Comparison of ENCODE assay signal across 8 cellular contexts in the genomic region with DNA sequence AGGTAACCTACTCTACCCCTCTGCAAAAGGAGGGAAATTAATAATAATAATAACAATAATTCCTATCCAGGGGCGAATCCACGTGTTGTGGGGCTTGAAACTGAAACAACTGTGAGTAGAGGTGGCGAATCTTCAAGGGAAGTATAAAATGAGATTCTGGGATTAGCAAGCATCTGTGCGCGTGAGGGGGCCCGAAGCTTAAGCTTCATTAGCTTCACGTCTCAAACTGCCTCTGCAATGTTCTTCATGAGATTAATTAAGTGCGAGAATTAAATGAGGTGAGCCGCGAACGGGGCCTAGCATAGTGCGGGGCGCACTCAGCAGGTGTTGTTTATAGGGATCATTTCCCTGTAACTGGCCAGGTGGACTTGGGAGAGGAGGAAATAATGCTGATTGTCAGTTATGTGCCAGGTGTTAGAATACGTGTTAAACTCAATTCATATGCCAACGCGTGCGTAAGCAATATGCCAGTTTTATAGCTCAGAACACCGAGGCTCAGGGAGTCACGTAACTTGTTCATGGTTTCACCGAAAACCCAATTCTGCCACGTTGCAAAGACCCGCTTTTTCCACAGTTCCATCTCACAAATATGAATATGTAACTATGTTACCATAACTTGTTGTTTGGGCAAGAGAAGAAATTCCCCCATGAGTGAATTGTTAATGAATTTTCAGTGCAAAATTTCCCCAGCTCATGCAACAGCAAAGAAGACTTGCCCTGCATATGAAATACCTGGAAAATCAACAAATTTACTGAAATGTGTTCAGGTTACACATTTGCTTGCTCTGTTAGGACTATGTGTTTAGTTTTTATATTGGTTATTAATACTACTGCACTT. TPM values are rescaled to one million over a fixed set of nuclear protein-coding genes. Genes with fewer than 3 reads are reported as not detected.
A peak's percentile ranks its signal among the peaks of the same experiment; 100 is the strongest.
DNase-seq lines count a peak whose midpoint lies in the region; ATAC-seq, FAIRE-seq and TF ChIP-seq lines count a peak whose summit lies in the region.

No MANE protein-coding gene starts in this region.

- TF ChIP-seq POLR2A in GM12878 (IDR thresholded peaks at IDR 0.05; ENCODE audit: low read depth, low read length): no peak

- no peak for FAIRE-seq in GM12878 (lab: Jason Lieb, UNC)

- H2BK5ac ChIP-seq in mesenchymal stem cell (ENCODE audit: low read depth, low read length, poor library complexity, severe bottlenecking): no peak overlapping the region

- H3K14ac ChIP-seq in mesenchymal stem cell (ENCODE audit: low read length in 2 of 2): no peak overlapping the region

- peaks cover 20% of the 10 kb centered on the region for H3K79me2 ChIP-seq in GM12878 (ENCODE audit: control insufficient read depth, insufficient read depth, low read length)

- SMC1A ChIA-PET in GM12878 (lab: Charles Lee; ENCODE audit: uncharacterized antibody, unreplicated experiment): interaction anchor here (0.6 to 4.7 kb wide), 17 partner anchors 8 to 282 kb away, joined by 3 to 54 read pairs (median 4); partner anchors contain the start of gene SF3B5

- intact Hi-C loops in GM12878 (cut with micrococcal nuclease; ENCODE audit: unreplicated experiment) (loop anchor here (1.0 to 5.0 kb wide), 3 partner anchors 30 to 613 kb away; partner anchors contain the start of genes ADAT2, PEX3 and SF3B5), aorta (cut with DNase I) (no loop called here)

- H3K36me3 ChIP-seq in GM12878 (ENCODE audit: control insufficient read depth in 2 of 2, insufficient read depth in 2 of 2, low read length in 1 of 2) (no peaks in the 10 kb centered on the region), mesenchymal stem cell (ENCODE audit: control insufficient read depth in 1 of 2, insufficient read depth in 2 of 2, low read depth in 1 of 2, low read length in 2 of 2) (peaks cover 0 to 6% of the 10 kb centered on the region in 2 experiments), aorta (ENCODE audit: control insufficient read depth in 1 of 2, insufficient read depth in 2 of 2, low read length in 1 of 2) (no peaks in the 10 kb centered on the region)

- H3K9me3 ChIP-seq in GM12878 (replicated peaks; ENCODE audit: control insufficient read depth, insufficient read depth, low read length) (no peaks in the 10 kb centered on the region; the same call in 1 of the 3 replicates), mesenchymal stem cell (ENCODE audit: control insufficient read depth, low read length) (no peaks in the 10 kb centered on the region), aorta (ENCODE audit: control insufficient read depth, low read length) (no peaks in the 10 kb centered on the region)

- no peak overlapping the region for H2AK5ac ChIP-seq in mesenchymal stem cell (ENCODE audit: low read length, severe bottlenecking)

- H2AFZ ChIP-seq in GM12878 (ENCODE audit: control insufficient read depth, low read depth, low read length) (peak overlapping the region; percentile 86), mesenchymal stem cell (ENCODE audit: low read depth, low read length) (no peak overlapping the region)

- no peak for TF ChIP-seq RAD21 in GM12878 (IDR thresholded peaks at IDR 0.05; ENCODE audit: insufficient read depth, low read depth, low read length)

- H3K27ac Mint-ChIP-seq in activated CD8-positive, alpha-beta memory T cell treated with anti-CD3 and anti-CD28 coated beads, Interleukin-2, amount 10 ng/mL, durations not matched to agents 7 days and 5 days: peak overlapping the region; percentile 91

- H3K23ac ChIP-seq in mesenchymal stem cell (ENCODE audit: low read length in 2 of 2): no peak overlapping the region

- POLR2A ChIA-PET in GM12878 (lab: Charles Lee): interaction anchor here (0.6 to 5.7 kb wide), 15 partner anchors 8 to 1747 kb away, joined by 3 to 47 read pairs (median 4); partner anchors contain the start of gene SF3B5

- TSS peak; percentile 90 for BruUV-seq in GM12878 (replicated peaks; lab: Mats Ljungman, UMichigan)

- H3K36me3 Mint-ChIP-seq in activated CD8-positive, alpha-beta memory T cell treated with anti-CD3 and anti-CD28 coated beads, Interleukin-2, amount 10 ng/mL, durations not matched to agents 7 days and 5 days: peaks cover 7% of the 10 kb centered on the region

- peak in 1 of 2 experiments; percentile 64; a peak in 2 of 4 replicates for TF ChIP-seq EP300 in GM12878 (IDR thresholded peaks at IDR 0.05; ENCODE audit: borderline replicate concordance in 1 of 2, control insufficient read depth in 1 of 2, low read depth in 2 of 2, low read length in 2 of 2)

- H4K8ac ChIP-seq in mesenchymal stem cell (ENCODE audit: low read length): no peak overlapping the region

- DNase-seq in activated CD8-positive, alpha-beta memory T cell treated with anti-CD3 and anti-CD28 coated beads, Interleukin-2, amount 10 ng/mL, durations not matched to agents 7 days and 5 days: no peak
- DNase-seq in activated CD8-positive, alpha-beta memory T cell treated with anti-CD3 and anti-CD28 coated beads, Interleukin-2, amount 50 U/mL, for 48 hours: no peak
- DNase-seq in NCI-H1417 (lab: John Stamatoyannopoulos, UW) (peak; percentile 1 to 85 (median 79)), GM12878 (ENCODE audit: low read depth, low spot score) (peak; percentile 44), mesenchymal stem cell (peak; percentile 15), aorta (no peak), NCI-H2227 treated with DMSO at 0.1 percent for 48 hours (lab: John Stamatoyannopoulos, UW) (no peak), mucosa of gallbladder (ENCODE audit: low spot score) (no peak)

- no peak overlapping the region for H2BK12ac ChIP-seq in mesenchymal stem cell (ENCODE audit: low read length in 2 of 2)

- in situ Hi-C loops in GM12878 (cut with MboI): no loop called here

- no peak for TF ChIP-seq CTCF in GM12878 (IDR thresholded peaks at IDR 0.05 in 2 of 3, conservative IDR thresholded peaks at IDR 0.05 in 1 of 3; ENCODE audit: control insufficient read depth in 2 of 3, extremely low read depth in 1 of 3, insufficient read depth in 1 of 3, low read depth in 3 of 3, low read length in 3 of 3)

- H3K4ac ChIP-seq in mesenchymal stem cell (ENCODE audit: low read depth in 1 of 2, low read length in 2 of 2): no peak overlapping the region

- no peak overlapping the region for H2BK120ac ChIP-seq in mesenchymal stem cell (ENCODE audit: low read depth, low read length)

- no peak overlapping the region for H4K91ac ChIP-seq in mesenchymal stem cell (ENCODE audit: low read length)

- H3K4me2 ChIP-seq in GM12878 (ENCODE audit: control insufficient read depth, insufficient read depth) (peak overlapping the region; percentile 77), mesenchymal stem cell (ENCODE audit: low read length, poor library complexity, severe bottlenecking) (peak overlapping the region; percentile 99)

- H3K9ac ChIP-seq in GM12878 (ENCODE audit: control insufficient read depth, insufficient read depth, low read length): peak overlapping the region; percentile 93
- peak overlapping the region; percentile 53 for H3K9ac ChIP-seq in mesenchymal stem cell (ENCODE audit: low read length)

- 1% methylated on average over 22 of the region's 22 CpGs for WGBS in GM12878 (ENCODE audit: insufficient coverage, insufficient replicate concordance, low lambda C conversion rate, missing lambda C conversion rate)
- WGBS in mesenchymal stem cell: 24% methylated on average over 18 of the region's 22 CpGs
- WGBS in aorta, 2 donors: 24 to 26% methylated on average over 22 of the region's 22 CpGs

- no peak overlapping the region for H3K18ac ChIP-seq in mesenchymal stem cell (ENCODE audit: low read depth in 1 of 2, low read length in 2 of 2)

- H3K27me3 ChIP-seq in GM12878 (replicated peaks in 1 of 2; ENCODE audit: control insufficient read depth in 2 of 2, insufficient read depth in 2 of 2, low read length in 1 of 2) (no peaks in the 10 kb centered on the region), mesenchymal stem cell (ENCODE audit: control insufficient read depth in 1 of 2, insufficient read depth in 1 of 2, low read length in 2 of 2) (peaks cover 40 to 50% of the 10 kb centered on the region in 2 experiments), aorta (ENCODE audit: control insufficient read depth in 1 of 2, insufficient read depth in 2 of 2, low read length in 1 of 2) (no peaks in the 10 kb centered on the region)

- no peak overlapping the region for H2BK15ac ChIP-seq in mesenchymal stem cell (ENCODE audit: low read depth, poor library complexity, severe bottlenecking)

- ATAC-seq in activated CD8-positive, alpha-beta memory T cell treated with anti-CD3 and anti-CD28 coated beads, Interleukin-2, amount 10 ng/mL, durations not matched to agents 7 days and 5 days: no peak
- ATAC-seq in GM12878 (peak; percentile 9), aorta (ENCODE audit: low FRiP score) (no peak)

- H3K4me3 ChIP-seq in GM12878: peak overlapping the region; percentile 85
- H3K4me3 ChIP-seq in mesenchymal stem cell (ENCODE audit: insufficient read depth in 1 of 2, low read depth in 1 of 2, low read length in 2 of 2): peak overlapping the region; percentile 76 to 83
- H3K4me3 ChIP-seq in aorta (ENCODE audit: low read length in 2 of 2): peak overlapping the region; percentile 73 to 91

- H3K9me3 Mint-ChIP-seq in activated CD8-positive, alpha-beta memory T cell treated with anti-CD3 and anti-CD28 coated beads, Interleukin-2, amount 10 ng/mL, durations not matched to agents 7 days and 5 days (ENCODE audit: low read depth): no peaks in the 10 kb centered on the region

- H4K20me1 ChIP-seq in GM12878 (ENCODE audit: control insufficient read depth, insufficient read depth): no peaks in the 10 kb centered on the region

- RAD21 ChIA-PET in GM12878 (lab: Charles Lee; ENCODE audit: unreplicated experiment): interaction anchor here (0.7 to 4.4 kb wide), 19 partner anchors 9 to 489 kb away, joined by 3 to 36 read pairs (median 4); partner anchors contain the start of genes LTV1 and STX11

- H3K4me1 ChIP-seq in GM12878 (ENCODE audit: control insufficient read depth, insufficient read depth, low read length): peaks cover 10% of the 10 kb centered on the region
- H3K4me1 ChIP-seq in mesenchymal stem cell (ENCODE audit: control insufficient read depth, insufficient read depth, low read depth, low read length): peaks cover 17% of the 10 kb centered on the region
- H3K4me1 ChIP-seq in aorta (ENCODE audit: control insufficient read depth in 1 of 2, insufficient read depth in 2 of 2, low read length in 2 of 2): no peaks in the 10 kb centered on the region

- H3K4me1 Mint-ChIP-seq in activated CD8-positive, alpha-beta memory T cell treated with anti-CD3 and anti-CD28 coated beads, Interleukin-2, amount 10 ng/mL, durations not matched to agents 7 days and 5 days: peaks cover 46% of the 10 kb centered on the region

- H3K27me3 Mint-ChIP-seq in activated CD8-positive, alpha-beta memory T cell treated with anti-CD3 and anti-CD28 coated beads, Interleukin-2, amount 10 ng/mL, durations not matched to agents 7 days and 5 days: peaks cover 2% of the 10 kb centered on the region

- H3K27ac ChIP-seq in GM12878 (ENCODE audit: control insufficient read depth, insufficient read depth) (peak overlapping the region; percentile 94), mesenchymal stem cell (ENCODE audit: low read length, poor library complexity, severe bottlenecking) (no peak overlapping the region), aorta (ENCODE audit: low read depth in 1 of 2, low read length in 2 of 2) (no peak overlapping the region)

- CTCF ChIA-PET in activated CD8-positive, alpha-beta memory T cell treated with anti-CD3 and anti-CD28 coated beads, Interleukin-2, amount 10 ng/mL, durations not matched to agents 7 days and 5 days (lab: Charles Lee): interaction anchor here (1.1 to 2.9 kb wide), 6 partner anchors 10 to 123 kb away, joined by 3 to 18 read pairs (median 10); partner anchors contain the start of gene SF3B5
- CTCF ChIA-PET in GM12878 (lab: Yijun Ruan, JAX): interaction anchor here (0.6 to 3.8 kb wide), 14 partner anchors 10 to 154 kb away, joined by 3 to 17 read pairs (median 6); partner anchors contain the start of gene SF3B5

- peak overlapping the region; percentile 86 for H3K4me3 Mint-ChIP-seq in activated CD8-positive, alpha-beta memory T cell treated with anti-CD3 and anti-CD28 coated beads, Interleukin-2, amount 10 ng/mL, durations not matched to agents 7 days and 5 days

- no peaks in the 10 kb centered on the region for H3K79me1 ChIP-seq in mesenchymal stem cell (replicated peaks; ENCODE audit: low read length, poor library complexity, severe bottlenecking)

RNA-seq across cellular contexts. Expression of gene SF3B5, which starts 30.3 kb away (rescaled TPM):
- total RNA-seq in activated CD8-positive, alpha-beta memory T cell treated with anti-CD3 and anti-CD28 coated beads, Interleukin-2, amount 10 ng/mL, durations not matched to agents 7 days and 5 days: 100 to 1,000 TPM; 151 to 176 TPM
- 22.1 and 31.4 TPM in 2 replicates for total RNA-seq in GM12878 (2013; cell fraction: nucleolus; rRNA removed)
- total RNA-seq in GM12878 (2014; rRNA removed) (275 and 288 TPM in 2 replicates), GM12878 (2014; rRNA removed; fragmentation: Illumina TruSeq; extraction: Trizol) (208 and 220 TPM in 2 replicates), GM12878 (2021) (259 and 261 TPM in 2 replicates), aorta (10 to 100 TPM; 75.2 to 82.4 TPM), mucosa of gallbladder (124 TPM)
- polyA plus RNA-seq in GM12878 (2011; ENCODE audit: low read depth): 210 TPM
- polyA plus RNA-seq in GM12878 (2011; rRNA removed) (131 and 269 TPM in 2 replicates), GM12878 (2014; fragmentation: Illumina TruSeq; extraction: Trizol) (107 and 336 TPM in 2 replicates), GM12878 (2014; fragmentation: Nextera tagmentation; extraction: Ambion mirVana) (100 to 1,000 TPM; 700 to 864 TPM), GM12878 (2014; rRNA removed) (346 and 373 TPM in 2 replicates), GM12878 (2016; fragmentation: Nextera tagmentation; extraction: Ambion mirVana) (100 to 1,000 TPM; 423 to 467 TPM), aorta (100 to 1,000 TPM; 152 to 183 TPM)
- 502 and 575 TPM in 2 replicates for polyA plus RNA-seq in GM12878 (2011; cell fraction: cytosol; rRNA removed)
- polyA plus RNA-seq in GM12878 (2011; cell fraction: nucleus; rRNA removed): 221 and 222 TPM in 2 replicates
- 198 and 217 TPM in 2 replicates for polyA plus RNA-seq in GM12878 (2012)
- 145 and 211 TPM in 2 replicates for polyA minus RNA-seq in GM12878 (2011; rRNA and poly(A)+ RNA removed)
- polyA minus RNA-seq in GM12878 (2011; cell fraction: cytosol; rRNA and poly(A)+ RNA removed): 58.7 and 78.2 TPM in 2 replicates
- 61.8 and 82.0 TPM in 2 replicates for polyA minus RNA-seq in GM12878 (2011; cell fraction: nucleus; rRNA and poly(A)+ RNA removed)
- polyA plus RNA-seq in mesenchymal stem cell (2013, experiment 1 of 2): 218 TPM
- polyA plus RNA-seq in mesenchymal stem cell (2013, experiment 2 of 2): 215 TPM

RNA-seq across cellular contexts. Expression of gene PLAGL1, which starts 57.0 kb away (rescaled TPM):
- 10 to 100 TPM; 14.7 to 23.0 TPM for total RNA-seq in activated CD8-positive, alpha-beta memory T cell treated with anti-CD3 and anti-CD28 coated beads, Interleukin-2, amount 10 ng/mL, durations not matched to agents 7 days and 5 days
- 56.9 and 63.3 TPM in 2 replicates for total RNA-seq in GM12878 (2013; cell fraction: nucleolus; rRNA removed)
- 3.3 and 5.4 TPM in 2 replicates for total RNA-seq in GM12878 (2014; rRNA removed)
- 3.7 and 4.1 TPM in 2 replicates for total RNA-seq in GM12878 (2014; rRNA removed; fragmentation: Illumina TruSeq; extraction: Trizol)
- 7.5 and 8.5 TPM in 2 replicates for total RNA-seq in GM12878 (2021)
- 9.9 TPM for polyA plus RNA-seq in GM12878 (2011; ENCODE audit: low read depth)
- 16.6 and 19.1 TPM in 2 replicates for polyA plus RNA-seq in GM12878 (2011; rRNA removed)
- polyA plus RNA-seq in GM12878 (2011; cell fraction: cytosol; rRNA removed): 14.1 and 15.7 TPM in 2 replicates
- 64.4 and 82.1 TPM in 2 replicates for polyA plus RNA-seq in GM12878 (2011; cell fraction: nucleus; rRNA removed)
- polyA plus RNA-seq in GM12878 (2012): 11.5 and 14.1 TPM in 2 replicates
- polyA plus RNA-seq in GM12878 (2014; fragmentation: Illumina TruSeq; extraction: Trizol): 6.4 and 8.8 TPM in 2 replicates
- 1 to 10 TPM; 2.6 to 2.8 TPM for polyA plus RNA-seq in GM12878 (2014; fragmentation: Nextera tagmentation; extraction: Ambion mirVana)
- 6.0 and 7.4 TPM in 2 replicates for polyA plus RNA-seq in GM12878 (2014; rRNA removed)
- 1 to 10 TPM; 5.1 to 7.3 TPM for polyA plus RNA-seq in GM12878 (2016; fragmentation: Nextera tagmentation; extraction: Ambion mirVana)
- polyA minus RNA-seq in GM12878 (2011; rRNA and poly(A)+ RNA removed): 22.5 and 23.1 TPM in 2 replicates
- polyA minus RNA-seq in GM12878 (2011; cell fraction: cytosol; rRNA and poly(A)+ RNA removed): 5.1 and 6.9 TPM in 2 replicates
- polyA minus RNA-seq in GM12878 (2011; cell fraction: nucleus; rRNA and poly(A)+ RNA removed): 28.7 and 30.2 TPM in 2 replicates
- polyA plus RNA-seq in mesenchymal stem cell (2013, experiment 1 of 2): 39.6 TPM
- 38.7 TPM for polyA plus RNA-seq in mesenchymal stem cell (2013, experiment 2 of 2)
- total RNA-seq in aorta: 100 to 1,000 TPM in 1 of 2 donors, 10 to 100 TPM in 1; 65.5 to 101 TPM
- polyA plus RNA-seq in aorta: 10 to 100 TPM; 16.5 to 53.4 TPM
- total RNA-seq in mucosa of gallbladder: 25.3 TPM

Comparison
In these comparisons a context has a peak if more than half of its experiments do, and no peak if none do; other contexts are left out.
1. DNase-seq: peak in NCI-H1417 (3 of 3), GM12878 (single experiment) and mesenchymal stem cell (single experiment); none in activated CD8-positive, alpha-beta memory T cell treated with anti-CD3 and anti-CD28 coated beads, Interleukin-2, amount 10 ng/mL, durations not matched to agents 7 days and 5 days (single experiment), activated CD8-positive, alpha-beta memory T cell treated with anti-CD3 and anti-CD28 coated beads, Interleukin-2, amount 50 U/mL, for 48 hours (single experiment), aorta (0 of 2), NCI-H2227 treated with DMSO at 0.1 percent for 48 hours (single experiment) and mucosa of gallbladder (single experiment).
2. Peak in every context shown above with its lines, with median percentiles within 50 percentile points of each other: H3K4me3 ChIP-seq.